ENCODE assay signal across 22 cellular contexts in the genomic region with DNA sequence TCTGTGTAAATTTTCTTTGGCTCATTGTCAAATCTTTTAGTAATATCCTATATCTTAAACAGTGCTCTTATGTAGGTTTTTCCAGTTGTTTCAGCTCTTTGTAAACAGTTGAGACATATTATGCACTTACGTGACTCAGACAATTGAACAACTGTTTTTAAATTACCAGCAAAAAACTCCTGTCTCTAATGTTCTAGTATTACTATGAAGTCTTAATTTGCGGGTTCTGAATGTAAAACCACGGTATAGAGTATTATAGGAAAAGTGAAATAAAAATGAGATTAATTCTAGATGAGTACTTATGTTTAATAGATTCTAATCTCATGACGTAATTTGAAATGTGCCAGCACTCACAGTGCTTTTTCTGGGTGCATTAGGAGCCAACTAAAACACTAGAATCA.
DNase-seq lines count a peak whose midpoint lies in the region; ATAC-seq, FAIRE-seq and TF ChIP-seq lines count a peak whose summit lies in the region.
"Had no signal": no experiment of that assay in that cellular context is flagged by ENCODE, and none has a peak within 500 bp of the region (broad histone marks: within the 10 kb centered on the region; RNA-seq: fewer than 3 reads in every experiment).

No MANE protein-coding gene starts in this region.

- H3K4me3 ChIP-seq in A673 (ENCODE audit: low read depth, low read length, poor library complexity, severe bottlenecking) (no peak overlapping the region), PC-3 (ENCODE audit: low read length) (no peak overlapping the region), bronchial epithelial cell (ENCODE audit: low read depth, low read length) (no peak overlapping the region), fibroblast of the aortic adventitia (ENCODE audit: low read depth, low read length) (no peak overlapping the region)
- H3K4me3 ChIP-seq: GM23338 had no signal

- no peak overlapping the region for H3K9ac ChIP-seq in PC-3 (ENCODE audit: low read length)

- TF ChIP-seq CTCF in A673 (conservative IDR thresholded peaks at IDR 0.05; ENCODE audit: low read depth, low read length) (no peak), PC-3 (conservative IDR thresholded peaks at IDR 0.05; ENCODE audit: low read depth, low read length) (no peak), bronchial epithelial cell (IDR thresholded peaks at IDR 0.05; ENCODE audit: insufficient read depth, low read length, severe bottlenecking) (no peak), fibroblast of the aortic adventitia (IDR thresholded peaks at IDR 0.05; ENCODE audit: insufficient read depth, low read length) (no peak), GM10266 (IDR thresholded peaks at IDR 0.05; ENCODE audit: control insufficient read depth, insufficient read depth, low read depth, missing control alignments) (no peak)

- H3K36me3 ChIP-seq in A673 (ENCODE audit: insufficient read depth, low read length, poor library complexity, severe bottlenecking): no peaks in the 10 kb centered on the region
- no peaks in the 10 kb centered on the region for H3K36me3 ChIP-seq in PC-3 (ENCODE audit: low read depth, low read length)
- no peaks in the 10 kb centered on the region for H3K36me3 ChIP-seq in bronchial epithelial cell (ENCODE audit: control insufficient read depth, insufficient read depth, low read length)

- peaks cover 19% of the 10 kb centered on the region for H3K4me1 ChIP-seq in A673 (ENCODE audit: insufficient read depth, low read length, poor library complexity, severe bottlenecking)
- H3K4me1 ChIP-seq in PC-3 (ENCODE audit: insufficient read depth, low read length): peaks cover 20% of the 10 kb centered on the region

- H3K79me2 ChIP-seq in PC-3 (ENCODE audit: low read length): no peaks in the 10 kb centered on the region

- POLR2A ChIA-PET in A673 (lab: Charles Lee; ENCODE audit: low non-redundant PET): interaction anchor here (0.6 kb wide), 1 partner anchor 1135 kb away, joined by 3 read pairs; no protein-coding TSS in a partner anchor
- POLR2A ChIA-PET in PC-3 (lab: Charles Lee; ENCODE audit: unreplicated experiment): interaction anchor here (0.5 to 0.6 kb wide), 2 partner anchors 129 to 160 kb away, joined by 3 read pairs; no protein-coding TSS in a partner anchor

- DNase-seq in A673 (ENCODE audit: low spot score) (no peak), PC-3 (peak; percentile 78), bronchial epithelial cell (ENCODE audit: low read depth) (peak; percentile 66), fibroblast of the aortic adventitia (ENCODE audit: low read depth) (peak; percentile 28), GM10266 (ENCODE audit: extremely low spot score) (no peak), SK-N-DZ (ENCODE audit: low spot score) (no peak), left colon (no peak)
- DNase-seq: 8988T; BE2C; CD4-positive, CD25-positive, alpha-beta regulatory T cell; COR-L47; Kasumi-1; MM.1S; NCI-H1092 treated with DMSO at 0.1 percent for 48 hours; NCI-H146; NCI-H2029 treated with DMSO at 0.1 percent for 48 hours; NCI-H748 treated with DMSO at 0.1 percent for 48 hours; NK-92 treated with Interleukin-12 subunit alpha and Interleukin-12 subunit beta, amount 100 ng/mL, for 24 hours had no signal

- H2AFZ ChIP-seq in PC-3 (ENCODE audit: low read length): no peak overlapping the region
- H2AFZ ChIP-seq: GM23338 had no signal

- no peaks in the 10 kb centered on the region for H3K27me3 ChIP-seq in A673 (replicated peaks; ENCODE audit: insufficient read depth, low read depth, low read length, poor library complexity)
- H3K27me3 ChIP-seq in PC-3 (ENCODE audit: low read length): no peaks in the 10 kb centered on the region
- H3K27me3 ChIP-seq in bronchial epithelial cell (ENCODE audit: control insufficient read depth, insufficient read depth, low read length): no peaks in the 10 kb centered on the region
- H3K27me3 ChIP-seq: BE2C had no signal

- no peaks in the 10 kb centered on the region for H3K9me3 ChIP-seq in A673 (ENCODE audit: low read depth, low read length, poor library complexity, severe bottlenecking)
- no peaks in the 10 kb centered on the region for H3K9me3 ChIP-seq in PC-3 (ENCODE audit: low read length)
- H3K9me3 ChIP-seq: BE2C had no signal

- no peaks in the 10 kb centered on the region for H4K20me1 ChIP-seq in PC-3 (ENCODE audit: low read length)

- intact Hi-C loops in A673 (cut with micrococcal nuclease; ENCODE audit: unreplicated experiment): no loop called here
- intact Hi-C loops in PC-3 (cut with micrococcal nuclease): loop anchor here (1.0 to 5.0 kb wide), 2 partner anchors 47 to 207 kb away; no protein-coding TSS in a partner anchor
- intact Hi-C loops in left colon (cut with DNase I, micrococcal nuclease): no loop called here

- CTCF ChIA-PET in A673 (lab: Charles Lee) (no interaction called here), PC-3 (lab: Charles Lee) (interaction anchor here (0.7 kb wide), 1 partner anchor 26 kb away, joined by 3 read pairs; no protein-coding TSS in a partner anchor)

- H3K9me2 ChIP-seq in PC-3 (replicated peaks; ENCODE audit: low read length): no peaks in the 10 kb centered on the region

- H3K27ac ChIP-seq in A673 (ENCODE audit: low read depth, low read length, poor library complexity, severe bottlenecking) (peak overlapping the region; percentile 1), PC-3 (ENCODE audit: low read length) (peak overlapping the region; percentile 34)

- no peaks in the 10 kb centered on the region for H3F3A ChIP-seq in PC-3 (ENCODE audit: low read length, unreplicated experiment)

- H3K4me2 ChIP-seq in PC-3 (ENCODE audit: low read length): peak overlapping the region; percentile 45
- H3K4me2 ChIP-seq: GM23338 had no signal

- ATAC-seq in PC-3 (peak; percentile 92), left colon (no peak), GM18520 (IDR thresholded peaks at IDR 0.05; ENCODE audit: unreplicated experiment) (no peak)
- ATAC-seq: GM23338, HCT116 had no signal

- BruUV-seq in A673 (replicated peaks; lab: Mats Ljungman, UMichigan) (no TSS peak), PC-3 (replicated peaks; lab: Mats Ljungman, UMichigan) (no TSS peak)

- FAIRE-seq in bronchial epithelial cell (lab: Jason Lieb, UNC): no peak
- FAIRE-seq: G401.6 had no signal

Comparison
In these comparisons a context has a peak if more than half of its experiments do, and no peak if none do; other contexts are left out.
1. DNase-seq: peak in PC-3 (single experiment), bronchial epithelial cell (single experiment) and fibroblast of the aortic adventitia (single experiment); none in A673 (single experiment), GM10266 (single experiment), SK-N-DZ (single experiment) and left colon (0 of 2).